21 cellular contexts compared by ENCODE assay signal in genomic region chr5:154677921-154678320, GRCh38.
DNase-seq lines count a peak whose midpoint lies in the region; ATAC-seq, FAIRE-seq and TF ChIP-seq lines count a peak whose summit lies in the region.
"Had no signal": no experiment of that assay in that cellular context is flagged by ENCODE, and none has a peak within 500 bp of the region (broad histone marks: within the 10 kb centered on the region; RNA-seq: fewer than 3 reads in every experiment).

No MANE protein-coding gene starts in this region.

- H3K4me3 ChIP-seq in pancreas: no peak overlapping the region
- no peak overlapping the region for H3K4me3 ChIP-seq in sigmoid colon
- H3K4me3 ChIP-seq: BLaER1, upper lobe of left lung had no signal

- no peaks in the 10 kb centered on the region for H3K9me3 ChIP-seq in pancreas
- H3K9me3 ChIP-seq in sigmoid colon: no peaks in the 10 kb centered on the region
- H3K9me3 ChIP-seq: BLaER1, upper lobe of left lung had no signal

- no peak overlapping the region for H3K27ac Mint-ChIP-seq in stimulated activated effector memory CD8-positive, alpha-beta T cell treated with anti-CD3 and anti-CD28 coated beads, Interleukin-12 subunit alpha, Interleukin-12 subunit beta, amount 100 ng/mL, for 72 hours
- H3K27ac Mint-ChIP-seq: activated T-helper 17 cell treated with anti-CD3 and anti-CD28 coated beads, Interleukin-2, amount 50 U/mL, for 72 hours; memory B cell; stimulated activated memory B cell treated with anti-CD40 and anti-IgM and Interleukin-4, amounts not matched to agents 10 μg/mL and 1 μg/mL and 100 μg/mL, for 72 hours; T-helper 17 cell had no signal

- H3K4me3 Mint-ChIP-seq in stimulated activated effector memory CD8-positive, alpha-beta T cell treated with anti-CD3 and anti-CD28 coated beads, Interleukin-12 subunit alpha, Interleukin-12 subunit beta, amount 100 ng/mL, for 72 hours: no peak overlapping the region
- H3K4me3 Mint-ChIP-seq: activated T-helper 17 cell treated with anti-CD3 and anti-CD28 coated beads, Interleukin-2, amount 50 U/mL, for 72 hours; memory B cell; stimulated activated memory B cell treated with anti-CD40 and anti-IgM and Interleukin-4, amounts not matched to agents 10 μg/mL and 1 μg/mL and 100 μg/mL, for 72 hours; T-helper 17 cell had no signal

- no peaks in the 10 kb centered on the region for H3K27me3 ChIP-seq in pancreas
- no peaks in the 10 kb centered on the region for H3K27me3 ChIP-seq in sigmoid colon
- H3K27me3 ChIP-seq: BLaER1, upper lobe of left lung had no signal

- H3K36me3 Mint-ChIP-seq in stimulated activated effector memory CD8-positive, alpha-beta T cell treated with anti-CD3 and anti-CD28 coated beads, Interleukin-12 subunit alpha, Interleukin-12 subunit beta, amount 100 ng/mL, for 72 hours: no peaks in the 10 kb centered on the region
- H3K36me3 Mint-ChIP-seq: memory B cell; stimulated activated memory B cell treated with anti-CD40 and anti-IgM and Interleukin-4, amounts not matched to agents 10 μg/mL and 1 μg/mL and 100 μg/mL, for 72 hours had no signal

- no peak for FAIRE-seq in pancreas (lab: Jason Lieb, UNC)
- FAIRE-seq: small intestine had no signal

- DNase-seq in DMS53 (lab: John Stamatoyannopoulos, UW) (peak; percentile 19), DMS53 treated with DMSO at 0.1 percent for 48 hours (lab: John Stamatoyannopoulos, UW; ENCODE audit: unreplicated experiment) (no peak), SKM-1 treated with dmso at 0.1 percent for 144 hours (lab: John Stamatoyannopoulos, UW; ENCODE audit: unreplicated experiment) (peak; percentile 80), erythroblast (lab: John Stamatoyannopoulos, UW) (peak; percentile 37 to 47), pancreas (no peak), sigmoid colon (no peak)
- DNase-seq in stimulated activated effector memory CD8-positive, alpha-beta T cell treated with anti-CD3 and anti-CD28 coated beads, Interleukin-12 subunit alpha, Interleukin-12 subunit beta, amount 100 ng/mL, for 72 hours (ENCODE audit: low spot score in 2 of 2): no peak
- DNase-seq: aorta, DND-41, GOT3, MM.1S, NCI-H2107, small intestine, T-helper 17 cell, upper lobe of left lung had no signal

- TF ChIP-seq CTCF in pancreas (IDR thresholded peaks at IDR 0.05) (no peak), sigmoid colon (IDR thresholded peaks at IDR 0.05) (no peak)

- H3K4me1 Mint-ChIP-seq in stimulated activated effector memory CD8-positive, alpha-beta T cell treated with anti-CD3 and anti-CD28 coated beads, Interleukin-12 subunit alpha, Interleukin-12 subunit beta, amount 100 ng/mL, for 72 hours: no peaks in the 10 kb centered on the region
- H3K4me1 Mint-ChIP-seq: activated T-helper 17 cell treated with anti-CD3 and anti-CD28 coated beads, Interleukin-2, amount 50 U/mL, for 72 hours had no signal

- intact Hi-C loops in pancreas (cut with DNase I) (no loop called here), sigmoid colon (cut with DNase I) (no loop called here)

- H3K27ac ChIP-seq in pancreas: peak overlapping the region in 3 of 4 donors; percentile 22 to 66 (median 53)
- peak overlapping the region in 2 of 4 donors; percentile 48 to 49 for H3K27ac ChIP-seq in sigmoid colon
- H3K27ac ChIP-seq: 22Rv1, BLaER1, upper lobe of left lung had no signal

- no peak for TF ChIP-seq EP300 in sigmoid colon (IDR thresholded peaks at IDR 0.05)

- 15 to 22% methylated on average over 2 of the region's 2 CpGs for WGBS in pancreas, 2 donors
- 32 to 35% methylated on average over 2 of the region's 2 CpGs for WGBS in sigmoid colon, 2 donors

- no peak for TF ChIP-seq POLR2A in erythroblast (IDR thresholded peaks at IDR 0.05; ENCODE audit: low read length)
- no peak for TF ChIP-seq POLR2A in sigmoid colon (IDR thresholded peaks at IDR 0.05)

- H3K4me1 ChIP-seq in pancreas: peaks cover 0 to 21% (median 13%) of the 10 kb centered on the region in 3 donors
- peaks cover 0 to 7% (median 3%) of the 10 kb centered on the region in 4 donors for H3K4me1 ChIP-seq in sigmoid colon

- ATAC-seq in pancreas: no peak
- no peak for ATAC-seq in stimulated activated effector memory CD8-positive, alpha-beta T cell treated with anti-CD3 and anti-CD28 coated beads, Interleukin-12 subunit alpha, Interleukin-12 subunit beta, amount 100 ng/mL, for 72 hours
- no peak for ATAC-seq in GM21390 (IDR thresholded peaks at IDR 0.05; ENCODE audit: unreplicated experiment)
- ATAC-seq: activated T-helper 17 cell treated with anti-CD3 and anti-CD28 coated beads, Interleukin-2, amount 50 U/mL, for 72 hours; stimulated activated memory B cell treated with anti-CD40 and anti-IgM and Interleukin-4, amounts not matched to agents 10 μg/mL and 1 μg/mL and 100 μg/mL, for 72 hours; T-helper 17 cell had no signal

- H3K36me3 ChIP-seq in pancreas (no peaks in the 10 kb centered on the region), sigmoid colon (no peaks in the 10 kb centered on the region)
- H3K36me3 ChIP-seq: BLaER1, upper lobe of left lung had no signal

- H3K9me3 Mint-ChIP-seq in stimulated activated effector memory CD8-positive, alpha-beta T cell treated with anti-CD3 and anti-CD28 coated beads, Interleukin-12 subunit alpha, Interleukin-12 subunit beta, amount 100 ng/mL, for 72 hours: no peaks in the 10 kb centered on the region
- H3K9me3 Mint-ChIP-seq: activated T-helper 17 cell treated with anti-CD3 and anti-CD28 coated beads, Interleukin-2, amount 50 U/mL, for 72 hours; memory B cell; stimulated activated memory B cell treated with anti-CD40 and anti-IgM and Interleukin-4, amounts not matched to agents 10 μg/mL and 1 μg/mL and 100 μg/mL, for 72 hours had no signal

Comparison
In these comparisons a context has a peak if more than half of its experiments do, and no peak if none do; other contexts are left out.
1. DNase-seq: peak in DMS53 (single experiment), SKM-1 treated with dmso at 0.1 percent for 144 hours (single experiment) and erythroblast (2 of 2); none in DMS53 treated with DMSO at 0.1 percent for 48 hours (single experiment), pancreas (0 of 6), stimulated activated effector memory CD8-positive, alpha-beta T cell treated with anti-CD3 and anti-CD28 coated beads, Interleukin-12 subunit alpha, Interleukin-12 subunit beta, amount 100 ng/mL, for 72 hours (0 of 2) and sigmoid colon (single experiment).